In the genomic region with DNA sequence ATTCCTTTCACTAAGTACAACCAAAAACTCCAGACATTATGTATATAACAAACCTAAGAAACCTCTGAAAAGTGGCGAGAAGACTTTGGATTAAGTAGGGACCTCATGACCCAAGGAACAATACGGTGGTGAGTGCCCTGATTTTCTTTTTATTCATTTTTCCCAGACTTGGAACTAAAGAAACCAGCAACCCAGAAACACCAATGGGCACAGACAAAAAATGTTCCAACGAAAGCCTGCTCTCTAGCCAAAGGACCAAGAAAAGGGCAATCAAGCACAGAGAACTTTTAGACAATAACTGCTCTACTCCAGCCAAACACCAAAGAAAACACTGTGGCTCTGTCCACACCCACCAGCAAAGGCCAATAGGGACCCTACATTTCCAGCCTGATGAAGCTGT, we compare ENCODE assay signal across 25 cellular contexts.
"Had no signal": no experiment of that assay in that cellular context is flagged by ENCODE, and none has a peak within 500 bp of the region (broad histone marks: within the 10 kb centered on the region; RNA-seq: fewer than 3 reads in every experiment).

No MANE protein-coding gene starts in this region.

- H3K4me3 ChIP-seq: breast epithelium, MG63, Peyer's patch, SJSA1 had no signal

- H3K4me1 Mint-ChIP-seq: activated B cell treated with CpG ODN at 0.5 μM for 24 hours had no signal

- ATAC-seq: activated T-cell treated with anti-CD3 and anti-CD28 coated beads, Interleukin-2, amount 50 U/mL, for 72 hours; SK-N-SH treated with all-trans-retinoic acid at 6 μM for 48 hours had no signal

- H3K36me3 ChIP-seq: breast epithelium, MG63, Peyer's patch, SJSA1 had no signal

- H3K9me3 Mint-ChIP-seq: activated B cell treated with CpG ODN at 0.5 μM for 24 hours; activated CD8-positive, alpha-beta T cell treated with anti-CD3 and anti-CD28 coated beads for 36 hours; activated naive CD4-positive, alpha-beta T cell treated with anti-CD3 and anti-CD28 coated beads, Interleukin-2, amount 50 U/mL, for 24 hours had no signal

- H3K27ac Mint-ChIP-seq: activated B cell treated with CpG ODN at 0.5 μM for 24 hours; activated CD8-positive, alpha-beta T cell treated with anti-CD3 and anti-CD28 coated beads for 36 hours; activated naive CD4-positive, alpha-beta T cell treated with anti-CD3 and anti-CD28 coated beads, Interleukin-2, amount 50 U/mL, for 24 hours; activated T-cell treated with anti-CD3 and anti-CD28 coated beads, Interleukin-2, amount 50 U/mL, for 72 hours; T-helper 17 cell had no signal

- H3K27me3 Mint-ChIP-seq: activated CD8-positive, alpha-beta T cell treated with anti-CD3 and anti-CD28 coated beads for 36 hours; activated naive CD4-positive, alpha-beta T cell treated with anti-CD3 and anti-CD28 coated beads, Interleukin-2, amount 50 U/mL, for 24 hours; T-helper 17 cell had no signal

- H3K27me3 ChIP-seq: breast epithelium, MG63, Peyer's patch had no signal

- H3K27ac ChIP-seq: breast epithelium, Peyer's patch, RWPE1, SJSA1 had no signal

- H3K36me3 Mint-ChIP-seq: activated naive CD4-positive, alpha-beta T cell treated with anti-CD3 and anti-CD28 coated beads, Interleukin-2, amount 50 U/mL, for 24 hours had no signal

- DNase-seq: activated B cell treated with CpG ODN at 0.5 μM for 24 hours; activated CD4-positive, alpha-beta T cell treated with anti-CD3 and anti-CD28 coated beads for 1 hour; activated CD8-positive, alpha-beta memory T cell treated with anti-CD3 and anti-CD28 coated beads, Interleukin-2, amount 50 U/mL, for 4 hours; activated CD8-positive, alpha-beta T cell treated with anti-CD3 and anti-CD28 coated beads for 36 hours; activated T-cell treated with anti-CD3 and anti-CD28 coated beads, Interleukin-2, amount 50 U/mL, for 72 hours; aorta; central memory CD4-positive, alpha-beta T cell; MG63; NCI-H1092 treated with DMSO at 0.1 percent for 48 hours; NCI-H1417 treated with DMSO at 0.1 percent for 48 hours; NCI-H1694; NCI-H2029 treated with DMSO at 0.1 percent for 48 hours; NCI-H446; NCI-H524; Peyer's patch; Right ventricle myocardium superior; SW 1271; T-helper 17 cell; T1000 had no signal

- H3K9me3 ChIP-seq: breast epithelium, MG63, Peyer's patch, SJSA1 had no signal

- H3K4me1 ChIP-seq: breast epithelium, Peyer's patch, SJSA1 had no signal

- H3K4me3 Mint-ChIP-seq: activated B cell treated with CpG ODN at 0.5 μM for 24 hours; activated CD4-positive, alpha-beta T cell treated with anti-CD3 and anti-CD28 coated beads, Interleukin-2, amount 10 ng/mL, durations not matched to agents 24 days and 14 days; activated CD8-positive, alpha-beta T cell treated with anti-CD3 and anti-CD28 coated beads for 36 hours; activated naive CD4-positive, alpha-beta T cell treated with anti-CD3 and anti-CD28 coated beads, Interleukin-2, amount 50 U/mL, for 24 hours; activated T-cell treated with anti-CD3 and anti-CD28 coated beads, Interleukin-2, amount 50 U/mL, for 72 hours; T-helper 17 cell had no signal
